ENCODE assay signal across 24 cellular contexts in the genomic region with DNA sequence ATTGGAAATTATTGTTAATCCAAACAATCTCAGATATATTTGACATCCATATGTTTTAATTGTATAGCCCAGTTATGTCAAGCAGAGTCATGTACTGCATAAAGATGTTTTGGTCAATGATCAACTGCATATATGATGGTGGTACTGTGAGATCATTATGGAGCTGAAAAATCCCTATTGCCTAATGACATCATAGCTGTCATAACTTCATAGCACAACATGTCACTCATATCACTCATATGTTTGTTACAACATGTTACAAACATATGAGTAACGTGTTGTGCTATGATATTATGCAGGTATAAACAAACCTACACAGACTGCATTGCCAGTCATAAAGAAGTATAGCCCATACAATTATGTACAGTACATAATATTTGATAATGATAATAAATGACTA.
"Had no signal": no experiment of that assay in that cellular context is flagged by ENCODE, and none has a peak within 500 bp of the region (broad histone marks: within the 10 kb centered on the region; RNA-seq: fewer than 3 reads in every experiment).

No MANE protein-coding gene starts in this region.

- H3K27ac ChIP-seq: coronary artery, esophagus squamous epithelium, gastrocnemius medialis, heart right ventricle, left lung, lower lobe of right lung had no signal

- FAIRE-seq: colon, islet of Langerhans, keratinocyte had no signal

- H3K9me3 ChIP-seq: gastrocnemius medialis, lower lobe of right lung had no signal

- ATAC-seq: effector memory CD8-positive, alpha-beta T cell; esophagus mucosa; gastrocnemius medialis; heart right ventricle; left cardiac atrium; left lung; left ventricle myocardium superior; lower lobe of right lung; mucosa of descending colon had no signal

- DNase-seq: effector CD8-positive, alpha-beta T cell; effector memory CD8-positive, alpha-beta T cell; endodermal cell; erythroblast; esophagus squamous epithelium; foreskin fibroblast; foreskin melanocyte; gastrocnemius medialis; glutamatergic neuron; head of caudate nucleus; heart right ventricle; hippocampal formation; left cardiac atrium; left lung; left ventricle myocardium superior; lower lobe of right lung; mesenchymal stem cell; mucosa of descending colon; naive B cell had no signal

- H3K36me3 ChIP-seq: esophagus squamous epithelium, gastrocnemius medialis, heart right ventricle, left lung, lower lobe of right lung had no signal

- H3K4me3 ChIP-seq: coronary artery, esophagus squamous epithelium, gastrocnemius medialis, heart right ventricle, left lung, lower lobe of right lung, mucosa of descending colon had no signal

- H3K27me3 ChIP-seq: esophagus squamous epithelium, gastrocnemius medialis, heart right ventricle, left lung had no signal

- H3K4me1 ChIP-seq: gastrocnemius medialis, heart right ventricle, left lung, lower lobe of right lung had no signal
